In the genomic region with DNA sequence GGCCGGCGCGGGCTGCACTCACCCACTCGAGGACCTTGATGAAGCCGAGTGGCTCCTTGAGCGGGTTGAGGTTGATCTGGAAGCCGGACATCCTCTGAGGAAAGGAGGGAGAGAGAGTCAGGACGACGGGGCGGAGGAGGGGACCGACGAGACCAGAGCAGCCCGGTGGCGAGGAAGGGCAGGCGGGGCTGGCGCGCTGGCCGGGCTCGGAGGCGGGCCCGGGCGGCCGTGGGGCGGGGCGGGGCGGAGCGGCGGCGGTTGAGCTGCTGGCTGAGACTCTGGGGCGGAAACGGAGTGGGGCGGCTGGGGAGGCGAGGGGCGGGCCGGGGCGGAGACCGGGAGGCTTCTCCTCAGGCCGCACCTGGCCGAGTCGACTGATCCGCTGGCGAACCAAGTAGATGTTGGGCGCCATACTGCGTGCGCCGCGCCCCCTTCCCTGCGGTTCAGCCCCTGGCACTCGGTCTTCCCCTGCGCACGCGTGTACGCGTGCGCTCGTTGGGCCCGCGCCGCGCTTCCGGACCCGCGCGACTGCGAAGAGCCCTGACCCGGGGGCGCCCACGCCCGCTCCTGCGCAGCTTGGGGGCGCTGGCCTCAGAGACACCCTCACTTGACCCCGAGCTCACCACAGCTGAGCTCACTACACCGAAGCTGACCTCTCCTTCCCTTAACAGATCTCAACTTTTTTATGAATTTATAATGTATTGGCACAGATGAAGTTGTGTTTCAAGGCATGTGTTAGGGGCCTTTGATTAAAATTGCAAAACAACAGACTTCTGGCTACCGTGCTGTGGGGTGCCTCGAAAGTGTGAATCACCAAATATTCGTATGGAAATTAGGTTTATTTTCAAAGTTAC, we compare ENCODE assay signal across 1 cellular context.
TF ChIP-seq lines count a peak whose summit lies in the region.

SYPL1 (minus strand) TSS at position 195 of the 854 bp plus-strand sequence; CDS start at position 91, 104 bp downstream.

TF ChIP-seq in K562, 482 proteins besides CTCF, POLR2A, EP300 and RAD21 (continued from another document and continues in another):
- TF ChIP-seq, protein P1, sequence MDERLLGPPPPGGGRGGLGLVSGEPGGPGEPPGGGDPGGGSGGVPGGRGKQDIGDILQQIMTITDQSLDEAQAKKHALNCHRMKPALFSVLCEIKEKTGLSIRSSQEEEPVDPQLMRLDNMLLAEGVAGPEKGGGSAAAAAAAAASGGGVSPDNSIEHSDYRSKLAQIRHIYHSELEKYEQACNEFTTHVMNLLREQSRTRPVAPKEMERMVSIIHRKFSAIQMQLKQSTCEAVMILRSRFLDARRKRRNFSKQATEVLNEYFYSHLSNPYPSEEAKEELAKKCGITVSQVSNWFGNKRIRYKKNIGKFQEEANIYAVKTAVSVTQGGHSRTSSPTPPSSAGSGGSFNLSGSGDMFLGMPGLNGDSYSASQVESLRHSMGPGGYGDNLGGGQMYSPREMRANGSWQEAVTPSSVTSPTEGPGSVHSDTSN (CRISPR knock-in tag; IDR thresholded peaks at IDR 0.05; ENCODE audit: low read depth), result no peak
- TF ChIP-seq, protein P1 (tag; conservative IDR thresholded peaks at IDR 0.05; ENCODE audit: low read depth), result no peak
- TF ChIP-seq ESRRB (CRISPR knock-in tag; IDR thresholded peaks at IDR 0.05; ENCODE audit: borderline replicate concordance) (no peak), SRSF3 (IDR thresholded peaks at IDR 0.05; ENCODE audit: insufficient read depth, low read length) (no peak), RFX5 (IDR thresholded peaks at IDR 0.05; ENCODE audit: low read depth, low read length) (no peak), ZNF589 (CRISPR knock-in tag; IDR thresholded peaks at IDR 0.05; ENCODE audit: low read depth) (no peak; the same call in 1 of the 2 replicates), SPI1 (IDR thresholded peaks at IDR 0.05; ENCODE audit: borderline replicate concordance, low read depth, low read length) (no peak), PHB2 (IDR thresholded peaks at IDR 0.05; ENCODE audit: low read depth) (no peak), TARDBP (IDR thresholded peaks at IDR 0.05) (peak; percentile 83; the same call in 1 of the 2 replicates), CHD4 (IDR thresholded peaks at IDR 0.05; ENCODE audit: insufficient read depth, insufficient replicate concordance, low read depth, low read length, poor library complexity, severe bottlenecking) (no peak), ZNF766 (CRISPR knock-in tag; conservative IDR thresholded peaks at IDR 0.05) (no peak), NEUROD1 (IDR thresholded peaks at IDR 0.05; ENCODE audit: borderline replicate concordance, low read depth, low read length, partially characterized antibody) (no peak), THRAP3 (IDR thresholded peaks at IDR 0.05; ENCODE audit: borderline replicate concordance) (no peak), CBX5 (IDR thresholded peaks at IDR 0.05; ENCODE audit: borderline replicate concordance, low read depth) (no peak), CHD2 (IDR thresholded peaks at IDR 0.05; ENCODE audit: low read depth, low read length) (no peak), DMBX1 (CRISPR knock-in tag; IDR thresholded peaks at IDR 0.05; ENCODE audit: borderline replicate concordance) (peak; percentile 73), ZNF146 (CRISPR knock-in tag; IDR thresholded peaks at IDR 0.05; ENCODE audit: unreplicated experiment) (no peak), RBM39 (optimal IDR thresholded peaks at IDR 0.05; ENCODE audit: low read depth, low read length) (peak; percentile 6), CREBBP (IDR thresholded peaks at IDR 0.05; ENCODE audit: low read depth, low read length) (no peak), CREB5 (CRISPR knock-in tag; IDR thresholded peaks at IDR 0.05) (no peak), HNRNPLL (IDR thresholded peaks at IDR 0.05; ENCODE audit: low read depth, low read length, poor library complexity, severe bottlenecking) (no peak), HDAC1 (IDR thresholded peaks at IDR 0.05) (peak in 1 of 2 experiments; percentile 58; a peak in 2 of 4 replicates), KDM2B (CRISPR knock-in tag; IDR thresholded peaks at IDR 0.05) (peak; percentile 95; the same call in 1 of the 2 replicates), CBX3 (IDR thresholded peaks at IDR 0.05; ENCODE audit: borderline replicate concordance in 1 of 2, low read length in 2 of 2) (peak in 1 of 2 experiments; percentile 50; a peak in 1 of 3 replicates), DNMT1 (IDR thresholded peaks at IDR 0.05) (no peak), SP2 (IDR thresholded peaks at IDR 0.05; ENCODE audit: extremely low read depth, low read depth, low read length, poor library complexity, severe bottlenecking) (no peak), SRSF1 (IDR thresholded peaks at IDR 0.05; ENCODE audit: low read depth, low read length) (no peak), NFATC3 (IDR thresholded peaks at IDR 0.05) (no peak), ZNF668 (CRISPR knock-in tag; IDR thresholded peaks at IDR 0.05) (no peak; the same call in 1 of the 2 replicates), ARNT (IDR thresholded peaks at IDR 0.05) (no peak; a peak in 1 of 4 replicates), ZNF644 (tag; IDR thresholded peaks at IDR 0.05; ENCODE audit: low read depth) (peak; percentile 80; the same call in 1 of the 2 replicates), FOXP4 (CRISPR knock-in tag; IDR thresholded peaks at IDR 0.05; ENCODE audit: borderline replicate concordance) (no peak; the same call in 1 of the 2 replicates), ILK (tag; IDR thresholded peaks at IDR 0.05; ENCODE audit: borderline replicate concordance, low read depth) (no peak), CEBPG (CRISPR knock-in tag; IDR thresholded peaks at IDR 0.05) (no peak), CEBPG (tag; conservative IDR thresholded peaks at IDR 0.05 in 1 of 2, IDR thresholded peaks at IDR 0.05 in 1 of 2) (no peak), NFXL1 (CRISPR knock-in tag; IDR thresholded peaks at IDR 0.05) (no peak), MCM5 (IDR thresholded peaks at IDR 0.05; ENCODE audit: low read depth) (no peak), CBX2 (IDR thresholded peaks at IDR 0.05; ENCODE audit: insufficient read depth, low read length, poor library complexity, severe bottlenecking) (no peak), PRPF4 (IDR thresholded peaks at IDR 0.05; ENCODE audit: insufficient read depth, low read depth, low read length, poor library complexity, severe bottlenecking) (no peak), ZNF764 (CRISPR knock-in tag; IDR thresholded peaks at IDR 0.05; ENCODE audit: low read depth) (no peak), ZNF785 (CRISPR knock-in tag; IDR thresholded peaks at IDR 0.05) (no peak), SAFB2 (IDR thresholded peaks at IDR 0.05; ENCODE audit: borderline replicate concordance, low read depth, low read length, severe bottlenecking) (no peak), PHB (CRISPR knock-in tag; IDR thresholded peaks at IDR 0.05) (no peak), KLF13 (tag; IDR thresholded peaks at IDR 0.05; ENCODE audit: borderline replicate concordance, low read depth) (peak; percentile 82; the same call in 1 of the 2 replicates), ZNF316 (IDR thresholded peaks at IDR 0.05) (peak; percentile 82)
- TF ChIP-seq, protein P2, sequence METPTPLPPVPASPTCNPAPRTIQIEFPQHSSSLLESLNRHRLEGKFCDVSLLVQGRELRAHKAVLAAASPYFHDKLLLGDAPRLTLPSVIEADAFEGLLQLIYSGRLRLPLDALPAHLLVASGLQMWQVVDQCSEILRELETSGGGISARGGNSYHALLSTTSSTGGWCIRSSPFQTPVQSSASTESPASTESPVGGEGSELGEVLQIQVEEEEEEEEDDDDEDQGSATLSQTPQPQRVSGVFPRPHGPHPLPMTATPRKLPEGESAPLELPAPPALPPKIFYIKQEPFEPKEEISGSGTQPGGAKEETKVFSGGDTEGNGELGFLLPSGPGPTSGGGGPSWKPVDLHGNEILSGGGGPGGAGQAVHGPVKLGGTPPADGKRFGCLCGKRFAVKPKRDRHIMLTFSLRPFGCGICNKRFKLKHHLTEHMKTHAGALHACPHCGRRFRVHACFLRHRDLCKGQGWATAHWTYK (CRISPR knock-in tag; IDR thresholded peaks at IDR 0.05), result peak; percentile 82
- TF ChIP-seq, protein P3, sequence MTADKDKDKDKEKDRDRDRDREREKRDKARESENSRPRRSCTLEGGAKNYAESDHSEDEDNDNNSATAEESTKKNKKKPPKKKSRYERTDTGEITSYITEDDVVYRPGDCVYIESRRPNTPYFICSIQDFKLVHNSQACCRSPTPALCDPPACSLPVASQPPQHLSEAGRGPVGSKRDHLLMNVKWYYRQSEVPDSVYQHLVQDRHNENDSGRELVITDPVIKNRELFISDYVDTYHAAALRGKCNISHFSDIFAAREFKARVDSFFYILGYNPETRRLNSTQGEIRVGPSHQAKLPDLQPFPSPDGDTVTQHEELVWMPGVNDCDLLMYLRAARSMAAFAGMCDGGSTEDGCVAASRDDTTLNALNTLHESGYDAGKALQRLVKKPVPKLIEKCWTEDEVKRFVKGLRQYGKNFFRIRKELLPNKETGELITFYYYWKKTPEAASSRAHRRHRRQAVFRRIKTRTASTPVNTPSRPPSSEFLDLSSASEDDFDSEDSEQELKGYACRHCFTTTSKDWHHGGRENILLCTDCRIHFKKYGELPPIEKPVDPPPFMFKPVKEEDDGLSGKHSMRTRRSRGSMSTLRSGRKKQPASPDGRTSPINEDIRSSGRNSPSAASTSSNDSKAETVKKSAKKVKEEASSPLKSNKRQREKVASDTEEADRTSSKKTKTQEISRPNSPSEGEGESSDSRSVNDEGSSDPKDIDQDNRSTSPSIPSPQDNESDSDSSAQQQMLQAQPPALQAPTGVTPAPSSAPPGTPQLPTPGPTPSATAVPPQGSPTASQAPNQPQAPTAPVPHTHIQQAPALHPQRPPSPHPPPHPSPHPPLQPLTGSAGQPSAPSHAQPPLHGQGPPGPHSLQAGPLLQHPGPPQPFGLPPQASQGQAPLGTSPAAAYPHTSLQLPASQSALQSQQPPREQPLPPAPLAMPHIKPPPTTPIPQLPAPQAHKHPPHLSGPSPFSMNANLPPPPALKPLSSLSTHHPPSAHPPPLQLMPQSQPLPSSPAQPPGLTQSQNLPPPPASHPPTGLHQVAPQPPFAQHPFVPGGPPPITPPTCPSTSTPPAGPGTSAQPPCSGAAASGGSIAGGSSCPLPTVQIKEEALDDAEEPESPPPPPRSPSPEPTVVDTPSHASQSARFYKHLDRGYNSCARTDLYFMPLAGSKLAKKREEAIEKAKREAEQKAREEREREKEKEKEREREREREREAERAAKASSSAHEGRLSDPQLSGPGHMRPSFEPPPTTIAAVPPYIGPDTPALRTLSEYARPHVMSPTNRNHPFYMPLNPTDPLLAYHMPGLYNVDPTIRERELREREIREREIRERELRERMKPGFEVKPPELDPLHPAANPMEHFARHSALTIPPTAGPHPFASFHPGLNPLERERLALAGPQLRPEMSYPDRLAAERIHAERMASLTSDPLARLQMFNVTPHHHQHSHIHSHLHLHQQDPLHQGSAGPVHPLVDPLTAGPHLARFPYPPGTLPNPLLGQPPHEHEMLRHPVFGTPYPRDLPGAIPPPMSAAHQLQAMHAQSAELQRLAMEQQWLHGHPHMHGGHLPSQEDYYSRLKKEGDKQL (CRISPR knock-in tag; IDR thresholded peaks at IDR 0.05; ENCODE audit: borderline replicate concordance), result 0 out of 2 replicates have a peak, but pooled peaks have one; percentile 18
- TF ChIP-seq, protein P4, sequence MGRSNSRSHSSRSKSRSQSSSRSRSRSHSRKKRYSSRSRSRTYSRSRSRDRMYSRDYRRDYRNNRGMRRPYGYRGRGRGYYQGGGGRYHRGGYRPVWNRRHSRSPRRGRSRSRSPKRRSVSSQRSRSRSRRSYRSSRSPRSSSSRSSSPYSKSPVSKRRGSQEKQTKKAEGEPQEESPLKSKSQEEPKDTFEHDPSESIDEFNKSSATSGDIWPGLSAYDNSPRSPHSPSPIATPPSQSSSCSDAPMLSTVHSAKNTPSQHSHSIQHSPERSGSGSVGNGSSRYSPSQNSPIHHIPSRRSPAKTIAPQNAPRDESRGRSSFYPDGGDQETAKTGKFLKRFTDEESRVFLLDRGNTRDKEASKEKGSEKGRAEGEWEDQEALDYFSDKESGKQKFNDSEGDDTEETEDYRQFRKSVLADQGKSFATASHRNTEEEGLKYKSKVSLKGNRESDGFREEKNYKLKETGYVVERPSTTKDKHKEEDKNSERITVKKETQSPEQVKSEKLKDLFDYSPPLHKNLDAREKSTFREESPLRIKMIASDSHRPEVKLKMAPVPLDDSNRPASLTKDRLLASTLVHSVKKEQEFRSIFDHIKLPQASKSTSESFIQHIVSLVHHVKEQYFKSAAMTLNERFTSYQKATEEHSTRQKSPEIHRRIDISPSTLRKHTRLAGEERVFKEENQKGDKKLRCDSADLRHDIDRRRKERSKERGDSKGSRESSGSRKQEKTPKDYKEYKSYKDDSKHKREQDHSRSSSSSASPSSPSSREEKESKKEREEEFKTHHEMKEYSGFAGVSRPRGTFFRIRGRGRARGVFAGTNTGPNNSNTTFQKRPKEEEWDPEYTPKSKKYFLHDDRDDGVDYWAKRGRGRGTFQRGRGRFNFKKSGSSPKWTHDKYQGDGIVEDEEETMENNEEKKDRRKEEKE (IDR thresholded peaks at IDR 0.05; ENCODE audit: borderline replicate concordance in 1 of 2, control insufficient read depth in 1 of 2, low read depth in 2 of 2, low read length in 1 of 2), result 0 out of 4 replicates have a peak, but pooled peaks of 1 of the 2 experiments have one; percentile 42
